Comparison of ENCODE assay signal across 16 cellular contexts in the genomic region with DNA sequence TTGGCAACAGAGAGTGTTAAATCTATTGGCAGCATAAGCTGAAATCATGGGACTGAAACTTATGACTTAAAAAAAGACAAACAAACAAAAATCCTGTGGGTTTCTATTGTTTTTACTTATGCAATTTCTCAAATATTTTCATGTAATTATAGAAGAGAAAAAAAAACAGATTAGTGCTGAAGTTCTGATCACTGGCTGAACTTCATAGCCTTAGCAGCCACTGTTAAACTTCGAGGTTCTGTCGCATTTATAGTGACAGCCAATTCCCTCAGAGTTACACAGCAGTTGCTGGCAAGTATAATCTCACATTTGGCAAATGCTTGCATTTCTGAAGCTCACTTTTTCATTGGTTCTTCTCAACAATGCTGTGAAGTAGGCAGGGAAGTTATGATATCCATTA.
A peak's percentile ranks its signal among the peaks of the same experiment; 100 is the strongest.
DNase-seq lines count a peak whose midpoint lies in the region; ATAC-seq, FAIRE-seq and TF ChIP-seq lines count a peak whose summit lies in the region.
"Had no signal": no experiment of that assay in that cellular context is flagged by ENCODE, and none has a peak within 500 bp of the region (broad histone marks: within the 10 kb centered on the region; RNA-seq: fewer than 3 reads in every experiment).

No MANE protein-coding gene starts in this region.

- H3K27ac ChIP-seq in astrocyte (ENCODE audit: low read depth, low read length) (no peak overlapping the region), fibroblast of lung (ENCODE audit: insufficient read depth, low read length) (no peak overlapping the region)

- H3K36me3 Mint-ChIP-seq in astrocyte (ENCODE audit: low read depth, unreplicated experiment), result no peaks in the 10 kb centered on the region

- H3K9me3 Mint-ChIP-seq in astrocyte (ENCODE audit: unreplicated experiment), result no peaks in the 10 kb centered on the region
- H3K9me3 Mint-ChIP-seq: HFFc6 had no signal

- H3K27me3 ChIP-seq in astrocyte (ENCODE audit: insufficient read depth, low read length) (no peaks in the 10 kb centered on the region), fibroblast of lung (ENCODE audit: control insufficient read depth, insufficient read depth, low read length) (no peaks in the 10 kb centered on the region)

- no peaks in the 10 kb centered on the region for H3K4me1 ChIP-seq in astrocyte (ENCODE audit: insufficient read depth, low read length)
- H3K4me1 ChIP-seq in fibroblast of lung (ENCODE audit: control insufficient read depth, extremely low read depth, insufficient read depth, low read length), result no peaks in the 10 kb centered on the region

- H4K20me1 ChIP-seq in astrocyte (ENCODE audit: insufficient read depth, low read length) (no peaks in the 10 kb centered on the region), fibroblast of lung (ENCODE audit: control insufficient read depth, extremely low read depth, insufficient read depth, low read length) (no peaks in the 10 kb centered on the region)

- no peak for TF ChIP-seq CTCF in astrocyte (IDR thresholded peaks at IDR 0.05; ENCODE audit: insufficient read depth, low read depth, low read length)
- no peak for TF ChIP-seq CTCF in fibroblast of lung (conservative IDR thresholded peaks at IDR 0.05 in 1 of 2, IDR thresholded peaks at IDR 0.05 in 1 of 2; ENCODE audit: low read depth in 1 of 2, low read length in 2 of 2)

- no peak overlapping the region for H3K27ac Mint-ChIP-seq in astrocyte (ENCODE audit: unreplicated experiment)
- H3K27ac Mint-ChIP-seq: HFFc6 had no signal

- no peaks in the 10 kb centered on the region for H3K79me2 ChIP-seq in astrocyte (ENCODE audit: insufficient read depth, low read length)
- no peaks in the 10 kb centered on the region for H3K79me2 ChIP-seq in fibroblast of lung (ENCODE audit: control insufficient read depth, insufficient read depth, low read length)

- H3K36me3 ChIP-seq in astrocyte (ENCODE audit: insufficient read depth, low read length) (no peaks in the 10 kb centered on the region), fibroblast of lung (ENCODE audit: control insufficient read depth, insufficient read depth, low read length) (no peaks in the 10 kb centered on the region)

- H3K9me3 ChIP-seq in astrocyte (ENCODE audit: insufficient read depth, low read depth, low read length) (no peaks in the 10 kb centered on the region), fibroblast of lung (ENCODE audit: control insufficient read depth, insufficient read depth, low read depth, low read length) (no peaks in the 10 kb centered on the region)

- peak; percentile 5 for FAIRE-seq in astrocyte (lab: Jason Lieb, UNC)

- no peaks in the 10 kb centered on the region for H3K27me3 Mint-ChIP-seq in astrocyte (ENCODE audit: low read depth, unreplicated experiment)

- no peak overlapping the region for H3K4me3 Mint-ChIP-seq in astrocyte (ENCODE audit: unreplicated experiment)
- H3K4me3 Mint-ChIP-seq: HFFc6 had no signal

- H3K9ac ChIP-seq in astrocyte (ENCODE audit: low read length) (no peak overlapping the region), fibroblast of lung (ENCODE audit: insufficient read depth, low read length) (no peak overlapping the region)

- ATAC-seq in HG02623 (IDR thresholded peaks at IDR 0.05; ENCODE audit: unreplicated experiment) (no peak), HG03159 (IDR thresholded peaks at IDR 0.05; ENCODE audit: unreplicated experiment) (no peak)

- DNase-seq in Ammon's horn (ENCODE audit: low spot score) (peak; percentile 2), astrocyte (ENCODE audit: low read depth) (peak; percentile 0), fibroblast of lung (ENCODE audit: low read depth in 2 of 2) (peak; percentile 13 to 30), superior temporal gyrus (ENCODE audit: extremely low spot score) (peak; percentile 13), AML-193 (lab: John Stamatoyannopoulos, UW) (no peak)
- DNase-seq: C1 segment of cervical spinal cord, DMS 273 treated with DMSO at 0.1 percent for 48 hours, HFFc6, MM.1S, NCI-H1092 treated with DMSO at 0.1 percent for 48 hours, NCI-H1694, NCI-H2107, NCI-H2227 treated with DMSO at 0.1 percent for 48 hours, NCI-H524 treated with DMSO at 0.1 percent for 48 hours had no signal

- H3K4me2 ChIP-seq in astrocyte (ENCODE audit: low read length), result no peak overlapping the region
- H3K4me2 ChIP-seq in fibroblast of lung (ENCODE audit: extremely low read depth, insufficient read depth, low read length), result no peak overlapping the region

- no peaks in the 10 kb centered on the region for H3K4me1 Mint-ChIP-seq in astrocyte (ENCODE audit: low read depth, unreplicated experiment)

- H3K4me3 ChIP-seq in astrocyte (ENCODE audit: insufficient read depth, low read depth, low read length) (no peak overlapping the region), fibroblast of lung (replicated peaks in 1 of 4; ENCODE audit: control extremely low read depth in 1 of 4, insufficient read depth in 1 of 4, low read depth in 3 of 4, low read length in 4 of 4) (no peak overlapping the region)

- H2AFZ ChIP-seq in astrocyte (ENCODE audit: low read depth, low read length) (no peak overlapping the region), fibroblast of lung (ENCODE audit: low read length) (no peak overlapping the region)

Comparison
In these comparisons a context has a peak if more than half of its experiments do, and no peak if none do; other contexts are left out.
1. DNase-seq: peak in Ammon's horn (single experiment), astrocyte (single experiment), fibroblast of lung (2 of 2) and superior temporal gyrus (single experiment); none in AML-193 (0 of 2).